1 cellular context compared by ENCODE assay signal in the genomic region with DNA sequence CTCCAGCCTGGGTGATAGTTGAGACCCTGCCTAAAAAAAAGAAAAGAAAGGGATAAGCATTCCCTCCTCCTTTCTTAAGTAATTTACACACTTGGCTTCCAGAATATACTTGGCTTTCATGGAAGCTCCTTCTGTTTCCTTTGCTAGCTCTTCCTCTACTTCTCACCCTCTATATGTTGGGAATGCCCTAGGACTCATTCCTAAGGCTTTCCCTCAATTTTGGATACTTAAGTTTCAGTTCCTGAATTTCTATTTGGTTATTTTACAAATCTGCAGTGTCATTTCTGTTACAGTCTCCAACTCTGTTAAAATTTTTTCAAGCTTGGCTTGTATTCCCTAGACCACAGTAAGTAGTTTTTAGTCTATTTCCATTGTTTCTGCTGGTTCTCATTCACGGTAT.
A peak's percentile ranks its signal among the peaks of the same experiment; 100 is the strongest.
TF ChIP-seq lines count a peak whose summit lies in the region.

No MANE protein-coding gene starts in this region.

TF ChIP-seq in K562, 482 proteins besides CTCF, POLR2A, EP300 and RAD21:
- TF ChIP-seq ZNF124 (CRISPR knock-in tag; IDR thresholded peaks at IDR 0.05), result no peak
- TF ChIP-seq ZNF316 (IDR thresholded peaks at IDR 0.05), result peak; percentile 42; the same call in 1 of the 2 replicates
- TF ChIP-seq MTA2 (IDR thresholded peaks at IDR 0.05; ENCODE audit: low read depth), result no peak
- TF ChIP-seq POLR2AphosphoS2 (IDR thresholded peaks at IDR 0.05; ENCODE audit: low read length), result no peak
- no peak for TF ChIP-seq NUFIP1 (IDR thresholded peaks at IDR 0.05; ENCODE audit: partially characterized antibody)
- TF ChIP-seq, protein P1, sequence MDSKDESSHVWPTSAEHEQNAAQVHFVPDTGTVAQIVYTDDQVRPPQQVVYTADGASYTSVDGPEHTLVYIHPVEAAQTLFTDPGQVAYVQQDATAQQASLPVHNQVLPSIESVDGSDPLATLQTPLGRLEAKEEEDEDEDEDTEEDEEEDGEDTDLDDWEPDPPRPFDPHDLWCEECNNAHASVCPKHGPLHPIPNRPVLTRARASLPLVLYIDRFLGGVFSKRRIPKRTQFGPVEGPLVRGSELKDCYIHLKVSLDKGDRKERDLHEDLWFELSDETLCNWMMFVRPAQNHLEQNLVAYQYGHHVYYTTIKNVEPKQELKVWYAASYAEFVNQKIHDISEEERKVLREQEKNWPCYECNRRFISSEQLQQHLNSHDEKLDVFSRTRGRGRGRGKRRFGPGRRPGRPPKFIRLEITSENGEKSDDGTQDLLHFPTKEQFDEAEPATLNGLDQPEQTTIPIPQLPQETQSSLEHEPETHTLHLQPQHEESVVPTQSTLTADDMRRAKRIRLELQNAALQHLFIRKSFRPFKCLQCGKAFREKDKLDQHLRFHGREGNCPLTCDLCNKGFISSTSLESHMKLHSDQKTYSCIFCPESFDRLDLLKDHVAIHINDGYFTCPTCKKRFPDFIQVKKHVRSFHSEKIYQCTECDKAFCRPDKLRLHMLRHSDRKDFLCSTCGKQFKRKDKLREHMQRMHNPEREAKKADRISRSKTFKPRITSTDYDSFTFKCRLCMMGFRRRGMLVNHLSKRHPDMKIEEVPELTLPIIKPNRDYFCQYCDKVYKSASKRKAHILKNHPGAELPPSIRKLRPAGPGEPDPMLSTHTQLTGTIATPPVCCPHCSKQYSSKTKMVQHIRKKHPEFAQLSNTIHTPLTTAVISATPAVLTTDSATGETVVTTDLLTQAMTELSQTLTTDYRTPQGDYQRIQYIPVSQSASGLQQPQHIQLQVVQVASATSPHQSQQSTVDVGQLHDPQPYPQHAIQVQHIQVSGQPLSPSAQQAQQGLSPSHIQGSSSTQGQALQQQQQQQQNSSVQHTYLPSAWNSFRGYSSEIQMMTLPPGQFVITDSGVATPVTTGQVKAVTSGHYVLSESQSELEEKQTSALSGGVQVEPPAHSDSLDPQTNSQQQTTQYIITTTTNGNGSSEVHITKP (IDR thresholded peaks at IDR 0.05; ENCODE audit: partially characterized antibody), result no peak
- TF ChIP-seq ZNF41 (CRISPR knock-in tag; conservative IDR thresholded peaks at IDR 0.05), result no peak
- TF ChIP-seq RCOR1 (IDR thresholded peaks at IDR 0.05; ENCODE audit: borderline replicate concordance in 1 of 2, low read depth in 2 of 2, low read length in 2 of 2), result no peak
- TF ChIP-seq, protein P2, sequence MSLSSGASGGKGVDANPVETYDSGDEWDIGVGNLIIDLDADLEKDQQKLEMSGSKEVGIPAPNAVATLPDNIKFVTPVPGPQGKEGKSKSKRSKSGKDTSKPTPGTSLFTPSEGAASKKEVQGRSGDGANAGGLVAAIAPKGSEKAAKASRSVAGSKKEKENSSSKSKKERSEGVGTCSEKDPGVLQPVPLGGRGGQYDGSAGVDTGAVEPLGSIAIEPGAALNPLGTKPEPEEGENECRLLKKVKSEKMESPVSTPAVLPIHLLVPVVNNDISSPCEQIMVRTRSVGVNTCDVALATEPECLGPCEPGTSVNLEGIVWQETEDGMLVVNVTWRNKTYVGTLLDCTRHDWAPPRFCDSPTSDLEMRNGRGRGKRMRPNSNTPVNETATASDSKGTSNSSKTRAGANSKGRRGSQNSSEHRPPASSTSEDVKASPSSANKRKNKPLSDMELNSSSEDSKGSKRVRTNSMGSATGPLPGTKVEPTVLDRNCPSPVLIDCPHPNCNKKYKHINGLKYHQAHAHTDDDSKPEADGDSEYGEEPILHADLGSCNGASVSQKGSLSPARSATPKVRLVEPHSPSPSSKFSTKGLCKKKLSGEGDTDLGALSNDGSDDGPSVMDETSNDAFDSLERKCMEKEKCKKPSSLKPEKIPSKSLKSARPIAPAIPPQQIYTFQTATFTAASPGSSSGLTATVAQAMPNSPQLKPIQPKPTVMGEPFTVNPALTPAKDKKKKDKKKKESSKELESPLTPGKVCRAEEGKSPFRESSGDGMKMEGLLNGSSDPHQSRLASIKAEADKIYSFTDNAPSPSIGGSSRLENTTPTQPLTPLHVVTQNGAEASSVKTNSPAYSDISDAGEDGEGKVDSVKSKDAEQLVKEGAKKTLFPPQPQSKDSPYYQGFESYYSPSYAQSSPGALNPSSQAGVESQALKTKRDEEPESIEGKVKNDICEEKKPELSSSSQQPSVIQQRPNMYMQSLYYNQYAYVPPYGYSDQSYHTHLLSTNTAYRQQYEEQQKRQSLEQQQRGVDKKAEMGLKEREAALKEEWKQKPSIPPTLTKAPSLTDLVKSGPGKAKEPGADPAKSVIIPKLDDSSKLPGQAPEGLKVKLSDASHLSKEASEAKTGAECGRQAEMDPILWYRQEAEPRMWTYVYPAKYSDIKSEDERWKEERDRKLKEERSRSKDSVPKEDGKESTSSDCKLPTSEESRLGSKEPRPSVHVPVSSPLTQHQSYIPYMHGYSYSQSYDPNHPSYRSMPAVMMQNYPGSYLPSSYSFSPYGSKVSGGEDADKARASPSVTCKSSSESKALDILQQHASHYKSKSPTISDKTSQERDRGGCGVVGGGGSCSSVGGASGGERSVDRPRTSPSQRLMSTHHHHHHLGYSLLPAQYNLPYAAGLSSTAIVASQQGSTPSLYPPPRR (CRISPR knock-in tag; IDR thresholded peaks at IDR 0.05; ENCODE audit: borderline replicate concordance), result no peak
- TF ChIP-seq, protein P3, sequence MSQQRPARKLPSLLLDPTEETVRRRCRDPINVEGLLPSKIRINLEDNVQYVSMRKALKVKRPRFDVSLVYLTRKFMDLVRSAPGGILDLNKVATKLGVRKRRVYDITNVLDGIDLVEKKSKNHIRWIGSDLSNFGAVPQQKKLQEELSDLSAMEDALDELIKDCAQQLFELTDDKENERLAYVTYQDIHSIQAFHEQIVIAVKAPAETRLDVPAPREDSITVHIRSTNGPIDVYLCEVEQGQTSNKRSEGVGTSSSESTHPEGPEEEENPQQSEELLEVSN (IDR thresholded peaks at IDR 0.05; ENCODE audit: borderline replicate concordance in 1 of 2, extremely low read depth in 1 of 2, insufficient read depth in 1 of 2, insufficient read length in 1 of 2, low read depth in 1 of 2, low read length in 1 of 2, poor library complexity in 1 of 2, severe bottlenecking in 1 of 2), result no peak
- TF ChIP-seq, protein P4, sequence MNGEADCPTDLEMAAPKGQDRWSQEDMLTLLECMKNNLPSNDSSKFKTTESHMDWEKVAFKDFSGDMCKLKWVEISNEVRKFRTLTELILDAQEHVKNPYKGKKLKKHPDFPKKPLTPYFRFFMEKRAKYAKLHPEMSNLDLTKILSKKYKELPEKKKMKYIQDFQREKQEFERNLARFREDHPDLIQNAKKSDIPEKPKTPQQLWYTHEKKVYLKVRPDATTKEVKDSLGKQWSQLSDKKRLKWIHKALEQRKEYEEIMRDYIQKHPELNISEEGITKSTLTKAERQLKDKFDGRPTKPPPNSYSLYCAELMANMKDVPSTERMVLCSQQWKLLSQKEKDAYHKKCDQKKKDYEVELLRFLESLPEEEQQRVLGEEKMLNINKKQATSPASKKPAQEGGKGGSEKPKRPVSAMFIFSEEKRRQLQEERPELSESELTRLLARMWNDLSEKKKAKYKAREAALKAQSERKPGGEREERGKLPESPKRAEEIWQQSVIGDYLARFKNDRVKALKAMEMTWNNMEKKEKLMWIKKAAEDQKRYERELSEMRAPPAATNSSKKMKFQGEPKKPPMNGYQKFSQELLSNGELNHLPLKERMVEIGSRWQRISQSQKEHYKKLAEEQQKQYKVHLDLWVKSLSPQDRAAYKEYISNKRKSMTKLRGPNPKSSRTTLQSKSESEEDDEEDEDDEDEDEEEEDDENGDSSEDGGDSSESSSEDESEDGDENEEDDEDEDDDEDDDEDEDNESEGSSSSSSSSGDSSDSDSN (IDR thresholded peaks at IDR 0.05; ENCODE audit: borderline replicate concordance in 1 of 2, low read depth in 2 of 2, low read length in 2 of 2), result no peak
- no peak for TF ChIP-seq SAP30 (IDR thresholded peaks at IDR 0.05; ENCODE audit: borderline replicate concordance, insufficient read depth, low read depth, low read length, poor library complexity, severe bottlenecking)
- no peak for TF ChIP-seq NEUROD1 (IDR thresholded peaks at IDR 0.05; ENCODE audit: borderline replicate concordance, low read depth, low read length, partially characterized antibody)
- no peak for TF ChIP-seq SIRT6 (IDR thresholded peaks at IDR 0.05; ENCODE audit: low read depth, low read length)
- no peak for TF ChIP-seq ZBTB7A (IDR thresholded peaks at IDR 0.05; ENCODE audit: borderline replicate concordance, control insufficient read depth, low read depth, low read length)
- no peak for TF ChIP-seq HEY1 (CRISPR knock-in tag; IDR thresholded peaks at IDR 0.05; ENCODE audit: borderline replicate concordance)
- TF ChIP-seq CC2D1A (IDR thresholded peaks at IDR 0.05), result no peak
- TF ChIP-seq HNRNPUL1 (IDR thresholded peaks at IDR 0.05; ENCODE audit: low read length), result no peak
- no peak for TF ChIP-seq TBL1XR1 (IDR thresholded peaks at IDR 0.05; ENCODE audit: low read length in 2 of 2)
- TF ChIP-seq, protein P5, sequence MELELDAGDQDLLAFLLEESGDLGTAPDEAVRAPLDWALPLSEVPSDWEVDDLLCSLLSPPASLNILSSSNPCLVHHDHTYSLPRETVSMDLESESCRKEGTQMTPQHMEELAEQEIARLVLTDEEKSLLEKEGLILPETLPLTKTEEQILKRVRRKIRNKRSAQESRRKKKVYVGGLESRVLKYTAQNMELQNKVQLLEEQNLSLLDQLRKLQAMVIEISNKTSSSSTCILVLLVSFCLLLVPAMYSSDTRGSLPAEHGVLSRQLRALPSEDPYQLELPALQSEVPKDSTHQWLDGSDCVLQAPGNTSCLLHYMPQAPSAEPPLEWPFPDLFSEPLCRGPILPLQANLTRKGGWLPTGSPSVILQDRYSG (tag; conservative IDR thresholded peaks at IDR 0.05; ENCODE audit: low read depth), result no peak
- no peak for TF ChIP-seq HNRNPK (IDR thresholded peaks at IDR 0.05; ENCODE audit: low read depth, low read length, poor library complexity, severe bottlenecking)
- TF ChIP-seq DMBX1 (CRISPR knock-in tag; IDR thresholded peaks at IDR 0.05; ENCODE audit: borderline replicate concordance), result no peak
- no peak for TF ChIP-seq RBM22 (IDR thresholded peaks at IDR 0.05; ENCODE audit: low read depth, low read length, poor library complexity, severe bottlenecking)
- no peak for TF ChIP-seq NELFE (IDR thresholded peaks at IDR 0.05; ENCODE audit: insufficient read depth, insufficient read length)
- no peak for TF ChIP-seq MEF2D (tag; conservative IDR thresholded peaks at IDR 0.05; ENCODE audit: low read depth)
- TF ChIP-seq YBX1 (IDR thresholded peaks at IDR 0.05), result no peak
- TF ChIP-seq PHF20 (IDR thresholded peaks at IDR 0.05; ENCODE audit: partially characterized antibody), result no peak
- TF ChIP-seq TCFL5 (CRISPR knock-in tag; conservative IDR thresholded peaks at IDR 0.05), result no peak
- TF ChIP-seq SNRNP70 (optimal IDR thresholded peaks at IDR 0.05; ENCODE audit: low read depth, low read length), result no peak
- TF ChIP-seq C11orf30 (IDR thresholded peaks at IDR 0.05; ENCODE audit: low read depth), result peak; percentile 34; the same call in 1 of the 2 replicates
- no peak for TF ChIP-seq FUS (optimal IDR thresholded peaks at IDR 0.05; ENCODE audit: low read depth, low read length)
- no peak for TF ChIP-seq HMG20B (CRISPR knock-in tag; IDR thresholded peaks at IDR 0.05)
- 0 out of 2 replicates have a peak, but pooled peaks have one; percentile 8 for TF ChIP-seq ELF2 (CRISPR knock-in tag; IDR thresholded peaks at IDR 0.05)
- TF ChIP-seq NFE2 (IDR thresholded peaks at IDR 0.05; ENCODE audit: low read depth), result peak; percentile 68
TF ChIP-seq in K562: peak in this region for 4.
